1 cellular context compared by ENCODE assay signal in the genomic region with DNA sequence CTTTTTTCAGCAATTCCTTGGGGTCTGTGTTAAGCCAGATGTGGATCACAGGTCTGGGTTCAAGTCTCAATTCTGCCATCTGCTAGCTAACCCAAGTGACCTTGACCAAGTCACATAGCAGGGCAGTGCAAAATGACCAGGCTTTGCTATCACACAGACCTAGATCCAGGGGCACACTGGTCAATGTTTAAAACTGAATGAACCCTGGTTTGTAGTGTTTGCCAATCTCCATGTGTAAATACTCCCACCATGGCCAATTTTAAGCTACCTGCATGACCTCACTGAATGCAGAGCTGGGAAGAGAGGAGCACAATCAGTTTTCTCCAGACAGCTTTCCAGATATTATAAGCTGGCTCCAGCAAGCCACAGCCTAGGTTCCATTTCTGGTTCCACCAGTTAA.
TF ChIP-seq lines count a peak whose summit lies in the region.

No MANE protein-coding gene starts in this region.

TF ChIP-seq in HepG2, 621 proteins besides CTCF, POLR2A, EP300 and RAD21 (continued from another document and continues in another):
- TF ChIP-seq, protein P1, sequence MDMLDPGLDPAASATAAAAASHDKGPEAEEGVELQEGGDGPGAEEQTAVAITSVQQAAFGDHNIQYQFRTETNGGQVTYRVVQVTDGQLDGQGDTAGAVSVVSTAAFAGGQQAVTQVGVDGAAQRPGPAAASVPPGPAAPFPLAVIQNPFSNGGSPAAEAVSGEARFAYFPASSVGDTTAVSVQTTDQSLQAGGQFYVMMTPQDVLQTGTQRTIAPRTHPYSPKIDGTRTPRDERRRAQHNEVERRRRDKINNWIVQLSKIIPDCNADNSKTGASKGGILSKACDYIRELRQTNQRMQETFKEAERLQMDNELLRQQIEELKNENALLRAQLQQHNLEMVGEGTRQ (IDR thresholded peaks at IDR 0.05; ENCODE audit: low read depth, low read length) = no peak
- TF ChIP-seq, protein P1 (CRISPR knock-in tag; IDR thresholded peaks at IDR 0.05; ENCODE audit: borderline replicate concordance) = no peak
- TF ChIP-seq ZNF275 (CRISPR knock-in tag; IDR thresholded peaks at IDR 0.05; ENCODE audit: borderline replicate concordance) (no peak), GRHL1 (CRISPR knock-in tag; conservative IDR thresholded peaks at IDR 0.05) (no peak), NFE2L2 (IDR thresholded peaks at IDR 0.05; ENCODE audit: low read length) (no peak), POGZ (CRISPR knock-in tag; IDR thresholded peaks at IDR 0.05) (peak; percentile 73), ZNF20 (CRISPR knock-in tag; IDR thresholded peaks at IDR 0.05) (no peak), KDM3A (CRISPR knock-in tag; IDR thresholded peaks at IDR 0.05; ENCODE audit: low read depth) (no peak), ZNF768 (CRISPR knock-in tag; IDR thresholded peaks at IDR 0.05) (no peak), ATM (IDR thresholded peaks at IDR 0.05; ENCODE audit: borderline replicate concordance) (no peak), ZNF816 (CRISPR knock-in tag; IDR thresholded peaks at IDR 0.05; ENCODE audit: borderline replicate concordance) (no peak), DR1 (CRISPR knock-in tag; IDR thresholded peaks at IDR 0.05) (no peak), ZNF317 (CRISPR knock-in tag; IDR thresholded peaks at IDR 0.05) (no peak), GPN1 (CRISPR knock-in tag; IDR thresholded peaks at IDR 0.05; ENCODE audit: borderline replicate concordance) (no peak), SIX4 (CRISPR knock-in tag; IDR thresholded peaks at IDR 0.05) (no peak), ZNF142 (CRISPR knock-in tag; IDR thresholded peaks at IDR 0.05) (no peak), TERF1 (CRISPR knock-in tag; IDR thresholded peaks at IDR 0.05) (no peak), RARA (CRISPR knock-in tag; IDR thresholded peaks at IDR 0.05) (peak; percentile 39; the same call in 1 of the 2 replicates), LRRFIP1 (CRISPR knock-in tag; conservative IDR thresholded peaks at IDR 0.05) (no peak), NONO (IDR thresholded peaks at IDR 0.05) (no peak), NONO (CRISPR knock-in tag; conservative IDR thresholded peaks at IDR 0.05) (0 out of 2 replicates have a peak, but pooled peaks have one; percentile 42), SALL1 (CRISPR knock-in tag; IDR thresholded peaks at IDR 0.05) (peak; percentile 67), ARNT2 (CRISPR knock-in tag; IDR thresholded peaks at IDR 0.05; ENCODE audit: low read depth) (no peak)
- TF ChIP-seq, protein P2, sequence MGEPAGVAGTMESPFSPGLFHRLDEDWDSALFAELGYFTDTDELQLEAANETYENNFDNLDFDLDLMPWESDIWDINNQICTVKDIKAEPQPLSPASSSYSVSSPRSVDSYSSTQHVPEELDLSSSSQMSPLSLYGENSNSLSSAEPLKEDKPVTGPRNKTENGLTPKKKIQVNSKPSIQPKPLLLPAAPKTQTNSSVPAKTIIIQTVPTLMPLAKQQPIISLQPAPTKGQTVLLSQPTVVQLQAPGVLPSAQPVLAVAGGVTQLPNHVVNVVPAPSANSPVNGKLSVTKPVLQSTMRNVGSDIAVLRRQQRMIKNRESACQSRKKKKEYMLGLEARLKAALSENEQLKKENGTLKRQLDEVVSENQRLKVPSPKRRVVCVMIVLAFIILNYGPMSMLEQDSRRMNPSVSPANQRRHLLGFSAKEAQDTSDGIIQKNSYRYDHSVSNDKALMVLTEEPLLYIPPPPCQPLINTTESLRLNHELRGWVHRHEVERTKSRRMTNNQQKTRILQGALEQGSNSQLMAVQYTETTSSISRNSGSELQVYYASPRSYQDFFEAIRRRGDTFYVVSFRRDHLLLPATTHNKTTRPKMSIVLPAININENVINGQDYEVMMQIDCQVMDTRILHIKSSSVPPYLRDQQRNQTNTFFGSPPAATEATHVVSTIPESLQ (CRISPR knock-in tag; conservative IDR thresholded peaks at IDR 0.05) = no peak
- TF ChIP-seq, protein P3, sequence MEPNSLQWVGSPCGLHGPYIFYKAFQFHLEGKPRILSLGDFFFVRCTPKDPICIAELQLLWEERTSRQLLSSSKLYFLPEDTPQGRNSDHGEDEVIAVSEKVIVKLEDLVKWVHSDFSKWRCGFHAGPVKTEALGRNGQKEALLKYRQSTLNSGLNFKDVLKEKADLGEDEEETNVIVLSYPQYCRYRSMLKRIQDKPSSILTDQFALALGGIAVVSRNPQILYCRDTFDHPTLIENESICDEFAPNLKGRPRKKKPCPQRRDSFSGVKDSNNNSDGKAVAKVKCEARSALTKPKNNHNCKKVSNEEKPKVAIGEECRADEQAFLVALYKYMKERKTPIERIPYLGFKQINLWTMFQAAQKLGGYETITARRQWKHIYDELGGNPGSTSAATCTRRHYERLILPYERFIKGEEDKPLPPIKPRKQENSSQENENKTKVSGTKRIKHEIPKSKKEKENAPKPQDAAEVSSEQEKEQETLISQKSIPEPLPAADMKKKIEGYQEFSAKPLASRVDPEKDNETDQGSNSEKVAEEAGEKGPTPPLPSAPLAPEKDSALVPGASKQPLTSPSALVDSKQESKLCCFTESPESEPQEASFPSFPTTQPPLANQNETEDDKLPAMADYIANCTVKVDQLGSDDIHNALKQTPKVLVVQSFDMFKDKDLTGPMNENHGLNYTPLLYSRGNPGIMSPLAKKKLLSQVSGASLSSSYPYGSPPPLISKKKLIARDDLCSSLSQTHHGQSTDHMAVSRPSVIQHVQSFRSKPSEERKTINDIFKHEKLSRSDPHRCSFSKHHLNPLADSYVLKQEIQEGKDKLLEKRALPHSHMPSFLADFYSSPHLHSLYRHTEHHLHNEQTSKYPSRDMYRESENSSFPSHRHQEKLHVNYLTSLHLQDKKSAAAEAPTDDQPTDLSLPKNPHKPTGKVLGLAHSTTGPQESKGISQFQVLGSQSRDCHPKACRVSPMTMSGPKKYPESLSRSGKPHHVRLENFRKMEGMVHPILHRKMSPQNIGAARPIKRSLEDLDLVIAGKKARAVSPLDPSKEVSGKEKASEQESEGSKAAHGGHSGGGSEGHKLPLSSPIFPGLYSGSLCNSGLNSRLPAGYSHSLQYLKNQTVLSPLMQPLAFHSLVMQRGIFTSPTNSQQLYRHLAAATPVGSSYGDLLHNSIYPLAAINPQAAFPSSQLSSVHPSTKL (CRISPR knock-in tag; IDR thresholded peaks at IDR 0.05) = peak; percentile 64; the same call in 1 of the 2 replicates
- TF ChIP-seq, protein P4, sequence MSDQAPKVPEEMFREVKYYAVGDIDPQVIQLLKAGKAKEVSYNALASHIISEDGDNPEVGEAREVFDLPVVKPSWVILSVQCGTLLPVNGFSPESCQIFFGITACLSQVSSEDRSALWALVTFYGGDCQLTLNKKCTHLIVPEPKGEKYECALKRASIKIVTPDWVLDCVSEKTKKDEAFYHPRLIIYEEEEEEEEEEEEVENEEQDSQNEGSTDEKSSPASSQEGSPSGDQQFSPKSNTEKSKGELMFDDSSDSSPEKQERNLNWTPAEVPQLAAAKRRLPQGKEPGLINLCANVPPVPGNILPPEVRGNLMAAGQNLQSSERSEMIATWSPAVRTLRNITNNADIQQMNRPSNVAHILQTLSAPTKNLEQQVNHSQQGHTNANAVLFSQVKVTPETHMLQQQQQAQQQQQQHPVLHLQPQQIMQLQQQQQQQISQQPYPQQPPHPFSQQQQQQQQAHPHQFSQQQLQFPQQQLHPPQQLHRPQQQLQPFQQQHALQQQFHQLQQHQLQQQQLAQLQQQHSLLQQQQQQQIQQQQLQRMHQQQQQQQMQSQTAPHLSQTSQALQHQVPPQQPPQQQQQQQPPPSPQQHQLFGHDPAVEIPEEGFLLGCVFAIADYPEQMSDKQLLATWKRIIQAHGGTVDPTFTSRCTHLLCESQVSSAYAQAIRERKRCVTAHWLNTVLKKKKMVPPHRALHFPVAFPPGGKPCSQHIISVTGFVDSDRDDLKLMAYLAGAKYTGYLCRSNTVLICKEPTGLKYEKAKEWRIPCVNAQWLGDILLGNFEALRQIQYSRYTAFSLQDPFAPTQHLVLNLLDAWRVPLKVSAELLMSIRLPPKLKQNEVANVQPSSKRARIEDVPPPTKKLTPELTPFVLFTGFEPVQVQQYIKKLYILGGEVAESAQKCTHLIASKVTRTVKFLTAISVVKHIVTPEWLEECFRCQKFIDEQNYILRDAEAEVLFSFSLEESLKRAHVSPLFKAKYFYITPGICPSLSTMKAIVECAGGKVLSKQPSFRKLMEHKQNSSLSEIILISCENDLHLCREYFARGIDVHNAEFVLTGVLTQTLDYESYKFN (CRISPR knock-in tag; conservative IDR thresholded peaks at IDR 0.05) = peak; percentile 66
